Comparison of ENCODE assay signal across 23 cellular contexts in genomic region chr12:54146506-54147145, GRCh38.
"Had no signal": no experiment of that assay in that cellular context is flagged by ENCODE, and none has a peak within 500 bp of the region (broad histone marks: within the 10 kb centered on the region; RNA-seq: fewer than 3 reads in every experiment).

No MANE protein-coding gene starts in this region.

- H3K4me1 Mint-ChIP-seq: activated naive CD4-positive, alpha-beta T cell treated with anti-CD3 and anti-CD28 coated beads, Interleukin-2, amount 10 ng/mL, durations not matched to agents 7 days and 5 days; activated naive CD8-positive, alpha-beta T cell treated with anti-CD3 and anti-CD28 coated beads, Interleukin-2, amount 10 ng/mL, durations not matched to agents 7 days and 5 days; naive B cell had no signal

- H3K9me3 ChIP-seq: esophagus muscularis mucosa, left ventricle myocardium inferior, thyroid gland had no signal

- H2AFZ ChIP-seq: neural progenitor cell had no signal

- H3K27ac ChIP-seq: esophagus muscularis mucosa, left ventricle myocardium inferior, neural progenitor cell, thyroid gland, VCaP had no signal

- H3K36me3 ChIP-seq: esophagus muscularis mucosa, left ventricle myocardium inferior, neural progenitor cell, thyroid gland had no signal

- ATAC-seq: activated CD4-positive, CD25-positive, alpha-beta regulatory T cell treated with anti-CD3 and anti-CD28 coated beads, Interleukin-2, amount 50 U/mL, for 24 hours; right cardiac atrium had no signal

- H3K4me2 ChIP-seq: neural progenitor cell had no signal

- DNase-seq: activated CD4-positive, alpha-beta T cell treated with anti-CD3 and anti-CD28 coated beads for 48 hours; activated CD4-positive, alpha-beta T cell treated with anti-CD3 and anti-CD28 coated beads, Interleukin-2, amount 50 U/mL, for 48 hours; activated CD8-positive, alpha-beta memory T cell treated with anti-CD3 and anti-CD28 coated beads, Interleukin-2, amount 50 U/mL, for 4 hours; activated gamma-delta T cell; activated naive CD4-positive, alpha-beta T cell treated with anti-CD3 and anti-CD28 coated beads, Interleukin-2, amount 10 ng/mL, durations not matched to agents 7 days and 5 days; activated naive CD8-positive, alpha-beta T cell treated with anti-CD3 and anti-CD28 coated beads, Interleukin-2, amount 10 ng/mL, durations not matched to agents 7 days and 5 days; activated T-cell treated with anti-CD3 and anti-CD28 coated beads, Interleukin-2, amount 50 U/mL, for 1 hour; amniotic stem cell; central memory CD4-positive, alpha-beta T cell; left ventricle myocardium inferior; naive B cell; right cardiac atrium; stimulated activated CD4-positive, alpha-beta T cell treated with anti-CD3 and anti-CD28 coated beads, Interleukin-12 subunit alpha, Interleukin-12 subunit beta, amount 100 ng/mL, for 4 hours; stimulated activated CD4-positive, alpha-beta T cell treated with anti-CD3 and anti-CD28 coated beads, Interleukin-4, amount 100 ng/mL, for 1 hour; T-helper 9 cell; thyroid gland had no signal

- H3K4me3 Mint-ChIP-seq: activated naive CD4-positive, alpha-beta T cell treated with anti-CD3 and anti-CD28 coated beads, Interleukin-2, amount 10 ng/mL, durations not matched to agents 7 days and 5 days; activated naive CD8-positive, alpha-beta T cell treated with anti-CD3 and anti-CD28 coated beads, Interleukin-2, amount 10 ng/mL, durations not matched to agents 7 days and 5 days; naive B cell; neural progenitor cell; stimulated activated naive CD8-positive, alpha-beta T cell treated with anti-CD3 and anti-CD28 coated beads, Interleukin-15, Interleukin-2, amounts not matched to agents 100 ng/mL and 50 ng/mL, for 24 hours had no signal

- H3K4me3 ChIP-seq: esophagus muscularis mucosa, left ventricle myocardium inferior, lung, neural progenitor cell, skin epidermis, thyroid gland had no signal

- H3K36me3 Mint-ChIP-seq: activated naive CD4-positive, alpha-beta T cell treated with anti-CD3 and anti-CD28 coated beads, Interleukin-2, amount 10 ng/mL, durations not matched to agents 7 days and 5 days; activated naive CD8-positive, alpha-beta T cell treated with anti-CD3 and anti-CD28 coated beads, Interleukin-2, amount 10 ng/mL, durations not matched to agents 7 days and 5 days; neural progenitor cell had no signal

- H3K27me3 ChIP-seq: esophagus muscularis mucosa, thyroid gland had no signal

- H3K9me3 Mint-ChIP-seq: activated naive CD4-positive, alpha-beta T cell treated with anti-CD3 and anti-CD28 coated beads, Interleukin-2, amount 10 ng/mL, durations not matched to agents 7 days and 5 days; activated naive CD8-positive, alpha-beta T cell treated with anti-CD3 and anti-CD28 coated beads, Interleukin-2, amount 10 ng/mL, durations not matched to agents 7 days and 5 days; naive B cell; neural progenitor cell; stimulated activated naive CD8-positive, alpha-beta T cell treated with anti-CD3 and anti-CD28 coated beads, Interleukin-15, Interleukin-2, amounts not matched to agents 100 ng/mL and 50 ng/mL, for 24 hours had no signal

- H3K27ac Mint-ChIP-seq: activated naive CD4-positive, alpha-beta T cell treated with anti-CD3 and anti-CD28 coated beads, Interleukin-2, amount 10 ng/mL, durations not matched to agents 7 days and 5 days; activated naive CD8-positive, alpha-beta T cell treated with anti-CD3 and anti-CD28 coated beads, Interleukin-2, amount 10 ng/mL, durations not matched to agents 7 days and 5 days; naive B cell; neural progenitor cell had no signal

- H3K9ac ChIP-seq: neural progenitor cell had no signal
